ENCODE assay signal across 8 cellular contexts in genomic region chr14:96204151-96205058, GRCh38. TPM values are rescaled to one million over a fixed set of nuclear protein-coding genes. Genes with fewer than 3 reads are reported as not detected.
DNase-seq lines count a peak whose midpoint lies in the region; ATAC-seq and TF ChIP-seq lines count a peak whose summit lies in the region.

Gene BDKRB2 (plus strand): TSS chr14:96204839. CDS start chr14:96237108, 32,269 bp downstream.

- H3K4me2 ChIP-seq in SK-N-SH = peak within 1 kb of the TSS; percentile 96

- peak; percentile 33 for TF ChIP-seq RAD21 in SK-N-SH (IDR thresholded peaks at IDR 0.05; ENCODE audit: low read length)

- H3K27me3 ChIP-seq in SK-N-SH (ENCODE audit: insufficient read depth) (no peaks in the 10 kb centered on the region), thyroid gland (no peaks in the 10 kb centered on the region)

- no peaks in the 10 kb centered on the region for H4K20me1 ChIP-seq in SK-N-SH (ENCODE audit: insufficient read depth)

- TF ChIP-seq EP300 in SK-N-SH (IDR thresholded peaks at IDR 0.05; ENCODE audit: borderline replicate concordance in 1 of 2, low read depth in 1 of 2, low read length in 1 of 2) = peak; percentile 53 to 54; a peak in 2 of 4 replicates

- DNase-seq in Daoy (ENCODE audit: low read depth) = peak; percentile 97
- peak; percentile 37 for DNase-seq in MV-4-11 (lab: John Stamatoyannopoulos, UW)
- peak; percentile 91 for DNase-seq in SK-N-SH
- DNase-seq in middle frontal gyrus (ENCODE audit: extremely low spot score, low spot score) = peak; percentile 16
- DNase-seq in thyroid gland = peak; percentile 90 to 91

- no peaks in the 10 kb centered on the region for H3F3A ChIP-seq in SK-N-SH (replicated peaks; ENCODE audit: insufficient read depth)

- H3K79me2 ChIP-seq in SK-N-SH (ENCODE audit: insufficient read depth) = peaks cover 13% of the 10 kb centered on the region; the same call in 1 of the 2 replicates

- CTCF ChIA-PET in SK-N-SH (lab: Yijun Ruan, JAX) = interaction anchor here (1.3 to 3.9 kb wide), 3 partner anchors 70 to 106 kb away, joined by 3 to 24 read pairs (median 17); no protein-coding TSS in a partner anchor

- TF ChIP-seq CTCF in SK-N-SH (IDR thresholded peaks at IDR 0.05) = no peak
- no peak for TF ChIP-seq CTCF in thyroid gland (IDR thresholded peaks at IDR 0.05)

- ATAC-seq in esophagus mucosa = peak; percentile 81
- ATAC-seq in GM19035 (IDR thresholded peaks at IDR 0.05; ENCODE audit: unreplicated experiment) = no peak
- no peak for ATAC-seq in GM21360 (IDR thresholded peaks at IDR 0.05; ENCODE audit: unreplicated experiment)

- H2AFZ ChIP-seq in SK-N-SH (ENCODE audit: low read depth) = peak within 1 kb of the TSS; percentile 80; the same call in 1 of the 2 replicates

- POLR2A ChIA-PET in SK-N-SH (lab: Yijun Ruan, JAX) = interaction anchor here (0.9 to 1.6 kb wide), 3 partner anchors 9 to 109 kb away, joined by 3 to 4 read pairs (median 3); no protein-coding TSS in a partner anchor

- peak within 1 kb of the TSS in 1 of 2 experiments; percentile 39; a peak in 3 of 4 replicates for H3K27ac ChIP-seq in SK-N-SH (ENCODE audit: low read depth in 2 of 2, low read length in 1 of 2)
- H3K27ac ChIP-seq in thyroid gland = peak within 1 kb of the TSS; percentile 83 to 93 (median 88)

- 53% methylated on average over 26 of the region's 41 CpGs for WGBS in SK-N-SH (ENCODE audit: low lambda C conversion rate)
- 12 to 21% methylated on average over 25 to 34 of the region's 41 CpGs for WGBS in thyroid gland, 2 donors

- TF ChIP-seq POLR2A in thyroid gland (IDR thresholded peaks at IDR 0.05) = peak; percentile 23 to 93

- no peaks in the 10 kb centered on the region for H3K9me2 ChIP-seq in SK-N-SH

- H3K4me3 ChIP-seq in SK-N-SH (ENCODE audit: low read depth in 2 of 2, low read length in 1 of 2) = peak within 1 kb of the TSS; percentile 48 to 64
- peak within 1 kb of the TSS in 1 of 3 donors; percentile 38 for H3K4me3 ChIP-seq in thyroid gland (replicated peaks in 1 of 3)

- H3K9me3 ChIP-seq in SK-N-SH (no peaks in the 10 kb centered on the region), thyroid gland (no peaks in the 10 kb centered on the region)

- H3K4me1 ChIP-seq in SK-N-SH (ENCODE audit: control insufficient read depth in 1 of 2, insufficient read depth in 2 of 2, low read depth in 1 of 2, low read length in 1 of 2) (peaks cover 11 to 22% of the 10 kb centered on the region in 2 experiments; a peak in 2 of 4 replicates), thyroid gland (peaks cover 14 to 35% of the 10 kb centered on the region in 2 donors)

- H3K36me3 ChIP-seq in SK-N-SH (replicated peaks in 1 of 2; ENCODE audit: control insufficient read depth in 1 of 2, insufficient read depth in 2 of 2, low read length in 1 of 2) (no peaks in the 10 kb centered on the region), thyroid gland (no peaks in the 10 kb centered on the region)

- peak within 1 kb of the TSS; percentile 63 for H3K9ac ChIP-seq in SK-N-SH

- intact Hi-C loops in thyroid gland (cut with DNase I) = loop anchor here (10.0 kb wide), 1 partner anchor 100 kb away; no protein-coding TSS in a partner anchor

TF ChIP-seq in SK-N-SH, 30 proteins besides CTCF, POLR2A, EP300 and RAD21 (continues in another document):
- peak; percentile 57; the same call in 1 of the 2 replicates for TF ChIP-seq SIN3A (IDR thresholded peaks at IDR 0.05; ENCODE audit: borderline replicate concordance, low read depth, low read length)
- TF ChIP-seq GATA2 (CRISPR knock-in tag; IDR thresholded peaks at IDR 0.05) = no peak
- no peak for TF ChIP-seq TEAD4 (IDR thresholded peaks at IDR 0.05; ENCODE audit: borderline replicate concordance, insufficient read depth)
- TF ChIP-seq FOSL2 (IDR thresholded peaks at IDR 0.05; ENCODE audit: borderline replicate concordance, low read depth) = peak; percentile 52; the same call in 1 of the 2 replicates
- no peak; the same call in 1 of the 2 replicates for TF ChIP-seq SMC3 (IDR thresholded peaks at IDR 0.05; ENCODE audit: low read depth, low read length)
- TF ChIP-seq NRF1 (IDR thresholded peaks at IDR 0.05; ENCODE audit: low read depth, low read length) = no peak
- TF ChIP-seq TCF12 (IDR thresholded peaks at IDR 0.05) = peak; percentile 74; the same call in 1 of the 2 replicates
- TF ChIP-seq POLR2AphosphoS5 (IDR thresholded peaks at IDR 0.05; ENCODE audit: low read depth, low read length) = peak; percentile 54
- TF ChIP-seq, protein P1, sequence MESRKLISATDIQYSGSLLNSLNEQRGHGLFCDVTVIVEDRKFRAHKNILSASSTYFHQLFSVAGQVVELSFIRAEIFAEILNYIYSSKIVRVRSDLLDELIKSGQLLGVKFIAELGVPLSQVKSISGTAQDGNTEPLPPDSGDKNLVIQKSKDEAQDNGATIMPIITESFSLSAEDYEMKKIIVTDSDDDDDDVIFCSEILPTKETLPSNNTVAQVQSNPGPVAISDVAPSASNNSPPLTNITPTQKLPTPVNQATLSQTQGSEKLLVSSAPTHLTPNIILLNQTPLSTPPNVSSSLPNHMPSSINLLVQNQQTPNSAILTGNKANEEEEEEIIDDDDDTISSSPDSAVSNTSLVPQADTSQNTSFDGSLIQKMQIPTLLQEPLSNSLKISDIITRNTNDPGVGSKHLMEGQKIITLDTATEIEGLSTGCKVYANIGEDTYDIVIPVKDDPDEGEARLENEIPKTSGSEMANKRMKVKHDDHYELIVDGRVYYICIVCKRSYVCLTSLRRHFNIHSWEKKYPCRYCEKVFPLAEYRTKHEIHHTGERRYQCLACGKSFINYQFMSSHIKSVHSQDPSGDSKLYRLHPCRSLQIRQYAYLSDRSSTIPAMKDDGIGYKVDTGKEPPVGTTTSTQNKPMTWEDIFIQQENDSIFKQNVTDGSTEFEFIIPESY (IDR thresholded peaks at IDR 0.05; ENCODE audit: borderline replicate concordance, low read depth) = no peak
- TF ChIP-seq REST (IDR thresholded peaks at IDR 0.05; ENCODE audit: low read depth, low read length) = peak; percentile 18; the same call in 1 of the 2 replicates
- TF ChIP-seq RCOR1 (IDR thresholded peaks at IDR 0.05; ENCODE audit: low read length) = no peak
- TF ChIP-seq RXRA (IDR thresholded peaks at IDR 0.05; ENCODE audit: borderline replicate concordance, low read depth) = no peak
- TF ChIP-seq JUND (IDR thresholded peaks at IDR 0.05) = no peak; the same call in 1 of the 2 replicates
- no peak for TF ChIP-seq CHD2 (IDR thresholded peaks at IDR 0.05; ENCODE audit: low read length, partially characterized antibody)
- 0 out of 2 replicates have a peak, but pooled peaks have one; percentile 48 for TF ChIP-seq MAX (IDR thresholded peaks at IDR 0.05; ENCODE audit: low read depth)
- peak; percentile 22; the same call in 1 of the 2 replicates for TF ChIP-seq USF1 (IDR thresholded peaks at IDR 0.05; ENCODE audit: borderline replicate concordance, low read depth)
- no peak for TF ChIP-seq MEF2A (IDR thresholded peaks at IDR 0.05; ENCODE audit: borderline replicate concordance, low read depth)
- TF ChIP-seq, protein P2, sequence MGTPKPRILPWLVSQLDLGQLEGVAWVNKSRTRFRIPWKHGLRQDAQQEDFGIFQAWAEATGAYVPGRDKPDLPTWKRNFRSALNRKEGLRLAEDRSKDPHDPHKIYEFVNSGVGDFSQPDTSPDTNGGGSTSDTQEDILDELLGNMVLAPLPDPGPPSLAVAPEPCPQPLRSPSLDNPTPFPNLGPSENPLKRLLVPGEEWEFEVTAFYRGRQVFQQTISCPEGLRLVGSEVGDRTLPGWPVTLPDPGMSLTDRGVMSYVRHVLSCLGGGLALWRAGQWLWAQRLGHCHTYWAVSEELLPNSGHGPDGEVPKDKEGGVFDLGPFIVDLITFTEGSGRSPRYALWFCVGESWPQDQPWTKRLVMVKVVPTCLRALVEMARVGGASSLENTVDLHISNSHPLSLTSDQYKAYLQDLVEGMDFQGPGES (IDR thresholded peaks at IDR 0.05; ENCODE audit: low read depth, low read length) = no peak

RNA-seq across cellular contexts. Expression of gene BDKRB2, which starts in this region (rescaled TPM):
- total RNA-seq in Daoy (2014; rRNA removed; shearing (Covaris generic)) = 4.6 and 8.5 TPM in 2 replicates
- 4.8 and 6.4 TPM in 2 replicates for polyA plus RNA-seq in SK-N-SH (2012; rRNA removed)
- 3.4 and 5.1 TPM in 2 replicates for polyA plus RNA-seq in SK-N-SH (2012; cell fraction: cytosol; rRNA removed)
- 5.0 and 6.3 TPM in 2 replicates for polyA plus RNA-seq in SK-N-SH (2012; cell fraction: nucleus; rRNA removed)
- total RNA-seq in esophagus mucosa (22.1 TPM), thyroid gland (1 to 10 TPM; 3.2 to 9.9 (median 5.3) TPM)

Comparison
In these comparisons a context has a peak if more than half of its experiments do, and no peak if none do; other contexts are left out.
1. DNase-seq: peak in every context shown above with its lines; median percentile 97 in Daoy; 91 in SK-N-SH; 90 in thyroid gland; 37 in MV-4-11; 16 in middle frontal gyrus.